10 cellular contexts compared by ENCODE assay signal in genomic region chr6:141488466-141488865, GRCh38.
A peak's percentile ranks its signal among the peaks of the same experiment; 100 is the strongest.
DNase-seq lines count a peak whose midpoint lies in the region; ATAC-seq and TF ChIP-seq lines count a peak whose summit lies in the region.
"Had no signal": no experiment of that assay in that cellular context is flagged by ENCODE, and none has a peak within 500 bp of the region (broad histone marks: within the 10 kb centered on the region; RNA-seq: fewer than 3 reads in every experiment).

No MANE protein-coding gene starts in this region.

- no peaks in the 10 kb centered on the region for H3K9me3 ChIP-seq in Karpas-422 (ENCODE audit: low read length)

- peak overlapping the region; percentile 87 for H2AFZ ChIP-seq in Karpas-422 (ENCODE audit: low read length)

- TF ChIP-seq CTCF in choroid plexus epithelial cell (conservative IDR thresholded peaks at IDR 0.05; ENCODE audit: low read depth, low read length), result no peak

- H3K4me3 ChIP-seq in Karpas-422 (ENCODE audit: low read length) (peak overlapping the region; percentile 26; the same call in 1 of the 2 replicates), choroid plexus epithelial cell (ENCODE audit: low read depth, low read length) (no peak overlapping the region), H7 (ENCODE audit: insufficient read depth, low read depth, low read length) (no peak overlapping the region)
- H3K4me3 ChIP-seq: tibial nerve had no signal

- no peaks in the 10 kb centered on the region for H3K27me3 ChIP-seq in Karpas-422 (ENCODE audit: low read length)
- H3K27me3 ChIP-seq in H7 (ENCODE audit: control insufficient read depth, insufficient read depth, low read length), result no peaks in the 10 kb centered on the region
- H3K27me3 ChIP-seq: tibial nerve had no signal

- ATAC-seq in GM21619 (IDR thresholded peaks at IDR 0.05; ENCODE audit: unreplicated experiment), result peak; percentile 37

- DNase-seq in GM03348 (ENCODE audit: low spot score) (peak; percentile 7), Karpas-422 (peak; percentile 74), choroid plexus epithelial cell (ENCODE audit: low read depth) (peak; percentile 64), NCI-H1105 (lab: John Stamatoyannopoulos, UW) (no peak), H7 (no peak), NCI-H446 (lab: John Stamatoyannopoulos, UW) (no peak)
- no peak for DNase-seq in activated CD4-positive, alpha-beta T cell treated with anti-CD3 and anti-CD28 coated beads for 4 hours
- DNase-seq: mesendoderm had no signal

- no peaks in the 10 kb centered on the region for H3K36me3 ChIP-seq in Karpas-422 (ENCODE audit: insufficient read depth, low read length)
- no peaks in the 10 kb centered on the region for H3K36me3 ChIP-seq in H7 (replicated peaks; ENCODE audit: control insufficient read depth, insufficient read depth, low read length)
- H3K36me3 ChIP-seq: tibial nerve had no signal

- H4K20me1 ChIP-seq in Karpas-422 (ENCODE audit: insufficient read depth, low read depth, low read length), result no peaks in the 10 kb centered on the region

- peak overlapping the region; percentile 20 for H3K4me2 ChIP-seq in Karpas-422 (ENCODE audit: low read depth, low read length, poor library complexity, severe bottlenecking)

- H3K9ac ChIP-seq in Karpas-422 (ENCODE audit: low read length), result peak overlapping the region; percentile 41

- peak overlapping the region; percentile 31; the same call in 1 of the 2 replicates for H3K27ac ChIP-seq in Karpas-422 (ENCODE audit: low read length)
- H3K27ac ChIP-seq: tibial nerve had no signal

- no peaks in the 10 kb centered on the region for H3K9me2 ChIP-seq in Karpas-422 (replicated peaks; ENCODE audit: insufficient read depth, low read length)

- peaks cover 29% of the 10 kb centered on the region for H3K4me1 ChIP-seq in Karpas-422 (ENCODE audit: low read length)

- no peaks in the 10 kb centered on the region for H3K79me2 ChIP-seq in Karpas-422 (ENCODE audit: low read length)

Comparison
In these comparisons a context has a peak if more than half of its experiments do, and no peak if none do; other contexts are left out.
1. DNase-seq: peak in GM03348 (single experiment), Karpas-422 (single experiment) and choroid plexus epithelial cell (single experiment); none in NCI-H1105 (single experiment), H7 (single experiment), NCI-H446 (0 of 2) and activated CD4-positive, alpha-beta T cell treated with anti-CD3 and anti-CD28 coated beads for 4 hours (0 of 2).